In the genomic region with DNA sequence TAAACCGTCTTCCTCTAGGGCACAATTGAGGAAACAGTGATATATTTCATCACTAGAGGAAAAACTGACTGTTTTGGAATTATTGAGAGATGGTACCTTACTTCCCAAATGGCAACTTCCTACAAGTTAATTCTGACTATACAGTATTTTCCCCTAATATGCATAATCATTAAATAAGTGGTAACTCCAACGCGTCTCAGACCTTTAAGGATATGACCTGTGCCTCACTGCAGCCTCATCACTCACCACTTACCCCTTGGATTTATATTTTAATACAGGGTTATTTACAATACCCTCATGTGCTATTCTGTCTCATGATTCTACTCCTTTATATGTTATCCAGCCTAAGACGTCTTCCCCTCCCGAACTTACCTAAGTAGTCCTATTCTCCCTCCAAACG, we compare ENCODE assay signal across 16 cellular contexts.
"Had no signal": no experiment of that assay in that cellular context is flagged by ENCODE, and none has a peak within 500 bp of the region (broad histone marks: within the 10 kb centered on the region; RNA-seq: fewer than 3 reads in every experiment).

No MANE protein-coding gene starts in this region.

- H3K27me3 Mint-ChIP-seq: naive thymus-derived CD4-positive, alpha-beta T cell had no signal

- H3K9me3 Mint-ChIP-seq: naive thymus-derived CD4-positive, alpha-beta T cell had no signal

- H3K4me3 Mint-ChIP-seq: naive thymus-derived CD4-positive, alpha-beta T cell; nephron progenitor cell had no signal

- ATAC-seq: heart left ventricle; left colon; left ventricle myocardium superior; naive thymus-derived CD4-positive, alpha-beta T cell; right cardiac atrium had no signal

- DNase-seq: colonic mucosa; dorsolateral prefrontal cortex; effector CD8-positive, alpha-beta T cell; foreskin melanocyte; heart left ventricle; hippocampal formation; left colon; left ventricle myocardium superior; mesenchymal stem cell; naive thymus-derived CD4-positive, alpha-beta T cell; nephron progenitor cell; right cardiac atrium; stimulated activated CD4-positive, alpha-beta T cell treated with anti-CD3 and anti-CD28 coated beads, Interleukin-2, amount 100 ng/mL, for 48 hours; stomach; substantia nigra; transverse colon had no signal

- H3K27ac Mint-ChIP-seq: nephron progenitor cell had no signal

- H3K4me1 Mint-ChIP-seq: nephron progenitor cell had no signal
